8 cellular contexts compared by ENCODE assay signal in the genomic region with DNA sequence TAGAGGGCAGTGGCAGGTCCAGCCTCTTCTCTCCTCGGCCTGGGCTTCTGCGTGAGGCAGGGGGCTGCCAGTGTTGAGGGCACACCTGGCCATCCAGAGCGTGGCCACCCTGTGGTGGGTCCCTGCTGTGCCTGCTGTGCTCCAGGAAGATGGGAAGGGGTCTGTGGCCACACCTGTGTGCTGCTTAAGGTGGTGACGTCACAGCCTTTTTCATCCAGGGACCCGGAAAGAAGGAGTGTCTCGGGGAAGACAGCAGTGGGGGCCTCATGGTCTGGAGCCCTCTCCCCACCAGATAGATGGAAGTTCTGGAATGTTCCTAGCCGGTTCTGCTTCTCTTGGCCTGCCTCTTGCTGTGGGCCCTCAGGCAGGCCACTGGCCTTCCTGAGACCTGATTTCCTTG. TPM values are rescaled to one million over a fixed set of nuclear protein-coding genes. Genes with fewer than 3 reads are reported as not detected.
"Had no signal": no experiment of that assay in that cellular context is flagged by ENCODE, and none has a peak within 500 bp of the region (broad histone marks: within the 10 kb centered on the region; RNA-seq: fewer than 3 reads in every experiment).

No MANE protein-coding gene starts in this region.

- H3K36me3 ChIP-seq: HAP-1 had no signal

- ATAC-seq: HCT116 had no signal

- H3K4me3 ChIP-seq: GM23248, HAP-1 had no signal

- H3K9me3 ChIP-seq: HAP-1 had no signal

- H3K9me3 Mint-ChIP-seq: HFFc6 had no signal

- H2AFZ ChIP-seq: GM23248 had no signal

- H3K4me1 Mint-ChIP-seq: IgD-negative memory B cell had no signal

- H3K27ac ChIP-seq: GM23248 had no signal

- H3K9ac ChIP-seq: GM23248 had no signal

- H3K27ac Mint-ChIP-seq: HFFc6 had no signal

- H3K4me1 ChIP-seq: HAP-1 had no signal

- DNase-seq: GM23248, H7, HFFc6, KG1 had no signal

- H3K4me3 Mint-ChIP-seq: HFFc6, IgD-negative memory B cell had no signal

- FAIRE-seq: HTR-8/SVneo had no signal

RNA-seq across cellular contexts. Expression of a gene that starts 52.1 kb away (rescaled TPM):
- total RNA-seq: H7 had no signal
